Comparison of ENCODE assay signal across 34 cellular contexts in genomic region chr1:89352421-89352820, GRCh38. TPM values are rescaled to one million over a fixed set of nuclear protein-coding genes. Genes with fewer than 3 reads are reported as not detected.
"Had no signal": no experiment of that assay in that cellular context is flagged by ENCODE, and none has a peak within 500 bp of the region (broad histone marks: within the 10 kb centered on the region; RNA-seq: fewer than 3 reads in every experiment).

No MANE protein-coding gene starts in this region.

- H3K27ac Mint-ChIP-seq: activated B cell treated with CpG ODN at 0.5 μM for 24 hours; activated CD4-positive, alpha-beta memory T cell treated with anti-CD3 and anti-CD28 coated beads for 36 hours; activated CD4-positive, alpha-beta T cell treated with anti-CD3 and anti-CD28 coated beads, Interleukin-2, amount 10 ng/mL, durations not matched to agents 7 days and 5 days; activated naive CD4-positive, alpha-beta T cell treated with anti-CD3 and anti-CD28 coated beads, Interleukin-2, amount 50 U/mL, for 24 hours; activated naive CD8-positive, alpha-beta T cell treated with anti-CD3 and anti-CD28 coated beads, Interleukin-2, amount 10 ng/mL, durations not matched to agents 7 days and 5 days; activated T-cell treated with anti-CD3 and anti-CD28 coated beads, Interleukin-2, amount 50 U/mL, for 24 hours; activated T-helper 2 cell treated with anti-CD3 and anti-CD28 coated beads, Interferon-gamma antibody, Interleukin-2, Interleukin-4, amounts not matched to agents 10 μg/mL and 5 μg/mL and 100 μg/mL, durations not matched to agents 14 hours and 24 hours and 36 hours; T-helper 17 cell had no signal

- H3K27me3 Mint-ChIP-seq: activated B cell treated with CpG ODN at 0.5 μM for 24 hours; activated CD4-positive, alpha-beta memory T cell treated with anti-CD3 and anti-CD28 coated beads for 36 hours; activated CD4-positive, alpha-beta T cell treated with anti-CD3 and anti-CD28 coated beads, Interleukin-2, amount 10 ng/mL, durations not matched to agents 7 days and 5 days; activated naive CD4-positive, alpha-beta T cell treated with anti-CD3 and anti-CD28 coated beads, Interleukin-2, amount 50 U/mL, for 24 hours; activated naive CD8-positive, alpha-beta T cell treated with anti-CD3 and anti-CD28 coated beads, Interleukin-2, amount 10 ng/mL, durations not matched to agents 7 days and 5 days; activated T-cell treated with anti-CD3 and anti-CD28 coated beads, Interleukin-2, amount 50 U/mL, for 24 hours; central memory CD8-positive, alpha-beta T cell; T-cell; T-helper 17 cell had no signal

- H3K4me1 ChIP-seq: ascending aorta, Peyer's patch had no signal

- H3K4me3 ChIP-seq: ascending aorta, cardiac muscle cell, MG63, Peyer's patch had no signal

- DNase-seq: activated B cell treated with CpG ODN at 0.5 μM for 24 hours; activated CD4-positive, alpha-beta memory T cell treated with anti-CD3 and anti-CD28 coated beads for 36 hours; activated CD4-positive, alpha-beta T cell treated with anti-CD3 and anti-CD28 coated beads, Interleukin-2, amount 10 ng/mL, durations not matched to agents 7 days and 5 days; activated gamma-delta T cell; activated naive CD4-positive, alpha-beta T cell treated with Interleukin-2 at 50 U/mL for 16 hours; activated naive CD8-positive, alpha-beta T cell treated with anti-CD3 and anti-CD28 coated beads, Interleukin-2, amount 10 ng/mL, durations not matched to agents 7 days and 5 days; activated T-cell treated with anti-CD3 and anti-CD28 coated beads, Interleukin-2, amount 50 U/mL, for 24 hours; amygdala; Kasumi-1; KG1; MG63; NCI-H1092; NCI-H1436 treated with DMSO at 0.1 percent for 48 hours; NCI-H1694 treated with DMSO at 0.1 percent for 48 hours; NCI-H2107; NCI-H2171; NCI-H510A; NCI-H526; NCI-H748 treated with DMSO at 0.1 percent for 48 hours; NK-92 treated with Interleukin-12 subunit alpha and Interleukin-12 subunit beta, amount 100 ng/mL, for 24 hours; PC-3; Peyer's patch; RPMI8226; SIG-M5; T-cell; T-helper 17 cell; T-helper 9 cell had no signal

- H3K27me3 ChIP-seq: ascending aorta, cardiac muscle cell, MG63, Peyer's patch had no signal

- H3K27ac ChIP-seq: ascending aorta, cardiac muscle cell, Peyer's patch, VCaP had no signal

- ATAC-seq: PC-3, SK-N-SH treated with all-trans-retinoic acid at 6 μM for 48 hours had no signal

- H3K9me3 ChIP-seq: ascending aorta, Peyer's patch had no signal

- H3K36me3 Mint-ChIP-seq: activated CD4-positive, alpha-beta memory T cell treated with anti-CD3 and anti-CD28 coated beads for 36 hours; T-cell had no signal

- H3K9me3 Mint-ChIP-seq: activated B cell treated with CpG ODN at 0.5 μM for 24 hours; activated CD4-positive, alpha-beta memory T cell treated with anti-CD3 and anti-CD28 coated beads for 36 hours; activated naive CD4-positive, alpha-beta T cell treated with anti-CD3 and anti-CD28 coated beads, Interleukin-2, amount 50 U/mL, for 24 hours; activated T-cell treated with anti-CD3 and anti-CD28 coated beads, Interleukin-2, amount 50 U/mL, for 24 hours; activated T-helper 2 cell treated with anti-CD3 and anti-CD28 coated beads, Interferon-gamma antibody, Interleukin-2, Interleukin-4, amounts not matched to agents 10 μg/mL and 5 μg/mL and 100 μg/mL, durations not matched to agents 14 hours and 24 hours and 36 hours; central memory CD8-positive, alpha-beta T cell; T-cell had no signal

- H3K36me3 ChIP-seq: ascending aorta, cardiac muscle cell, MG63, Peyer's patch had no signal

- H3K4me3 Mint-ChIP-seq: activated B cell treated with CpG ODN at 0.5 μM for 24 hours; activated CD4-positive, alpha-beta memory T cell treated with anti-CD3 and anti-CD28 coated beads for 36 hours; activated CD4-positive, alpha-beta T cell treated with anti-CD3 and anti-CD28 coated beads, Interleukin-2, amount 10 ng/mL, durations not matched to agents 7 days and 5 days; activated naive CD4-positive, alpha-beta T cell treated with anti-CD3 and anti-CD28 coated beads, Interleukin-2, amount 50 U/mL, for 24 hours; activated naive CD8-positive, alpha-beta T cell treated with anti-CD3 and anti-CD28 coated beads, Interleukin-2, amount 10 ng/mL, durations not matched to agents 7 days and 5 days; activated T-cell treated with anti-CD3 and anti-CD28 coated beads, Interleukin-2, amount 50 U/mL, for 24 hours; central memory CD8-positive, alpha-beta T cell; T-cell; T-helper 17 cell had no signal

RNA-seq across cellular contexts. Expression of gene GBP6, which starts 11.4 kb away (rescaled TPM):
- total RNA-seq: activated B cell treated with CpG ODN at 0.5 μM for 24 hours; activated T-helper 2 cell treated with anti-CD3 and anti-CD28 coated beads, Interferon-gamma antibody, Interleukin-2, Interleukin-4, amounts not matched to agents 10 μg/mL and 5 μg/mL and 100 μg/mL, durations not matched to agents 14 hours and 24 hours and 36 hours; ascending aorta; Peyer's patch had no signal
